14 cellular contexts compared by ENCODE assay signal in genomic region chr1:25766721-25767436, GRCh38. TPM values are rescaled to one million over a fixed set of nuclear protein-coding genes. Genes with fewer than 3 reads are reported as not detected.
DNase-seq lines count a peak whose midpoint lies in the region; TF ChIP-seq lines count a peak whose summit lies in the region.
"Had no signal": no experiment of that assay in that cellular context is flagged by ENCODE, and none has a peak within 500 bp of the region (broad histone marks: within the 10 kb centered on the region; RNA-seq: fewer than 3 reads in every experiment).

No MANE protein-coding gene starts in this region.

- no peaks in the 10 kb centered on the region for H3K9me2 ChIP-seq in Loucy (replicated peaks; ENCODE audit: low read depth, low read length)

- H3F3A ChIP-seq in Loucy (ENCODE audit: low read depth) = 0 out of 2 replicates have a peak, but pooled peaks cover 3% of the 10 kb centered on the region

- H3K36me3 ChIP-seq in Loucy (ENCODE audit: insufficient read depth, low read length) = no peaks in the 10 kb centered on the region
- no peaks in the 10 kb centered on the region for H3K36me3 ChIP-seq in parathyroid adenoma (ENCODE audit: control insufficient read depth, insufficient read depth, low read length)
- no peaks in the 10 kb centered on the region for H3K36me3 ChIP-seq in MG63

- no peak for TF ChIP-seq CTCF in Loucy (conservative IDR thresholded peaks at IDR 0.05; ENCODE audit: low read length)
- no peak for TF ChIP-seq CTCF in parathyroid adenoma (IDR thresholded peaks at IDR 0.05)

- H3K9me3 ChIP-seq in Loucy (ENCODE audit: insufficient read depth, low read depth, low read length) (no peaks in the 10 kb centered on the region), parathyroid adenoma (ENCODE audit: control insufficient read depth, low read length) (no peaks in the 10 kb centered on the region), MG63 (no peaks in the 10 kb centered on the region)
- H3K9me3 ChIP-seq: sigmoid colon had no signal

- H3K4me3 ChIP-seq in Loucy (ENCODE audit: low read length, poor library complexity, severe bottlenecking) = peak overlapping the region; percentile 27
- H3K4me3 ChIP-seq in parathyroid adenoma (ENCODE audit: low read depth, low read length) = no peak overlapping the region
- no peak overlapping the region for H3K4me3 ChIP-seq in MG63
- H3K4me3 ChIP-seq: sigmoid colon had no signal

- peak overlapping the region; percentile 32 for H3K27ac ChIP-seq in parathyroid adenoma

- H3K4me2 ChIP-seq in Loucy (ENCODE audit: low read depth, low read length, poor library complexity, severe bottlenecking) = peak overlapping the region; percentile 61
- peak overlapping the region; percentile 49 for H3K4me2 ChIP-seq in parathyroid adenoma (ENCODE audit: low read length)

- H3K27me3 ChIP-seq in Loucy (ENCODE audit: insufficient read depth, low read length, poor library complexity, severe bottlenecking) (peaks cover 17% of the 10 kb centered on the region), parathyroid adenoma (ENCODE audit: control insufficient read depth, insufficient read depth, low read length) (no peaks in the 10 kb centered on the region), MG63 (no peaks in the 10 kb centered on the region)
- H3K27me3 ChIP-seq: sigmoid colon had no signal

- peaks cover 35% of the 10 kb centered on the region for H3K4me1 ChIP-seq in Loucy (ENCODE audit: insufficient read depth, low read length, poor library complexity, severe bottlenecking)
- peaks cover 20% of the 10 kb centered on the region for H3K4me1 ChIP-seq in parathyroid adenoma

- peak; percentile 30 to 74 for DNase-seq in NCI-H2081 (lab: John Stamatoyannopoulos, UW)
- no peak for DNase-seq in NCI-H2081 treated with DMSO at 0.1 percent for 48 hours (lab: John Stamatoyannopoulos, UW)
- peak; percentile 67 for DNase-seq in cerebellum (ENCODE audit: low spot score)
- DNase-seq in NCI-H128 (lab: John Stamatoyannopoulos, UW; ENCODE audit: unreplicated experiment) = no peak
- DNase-seq in effector CD8-positive, alpha-beta T cell (lab: John Stamatoyannopoulos, UW) = no peak
- DNase-seq in MG63 = no peak
- DNase-seq: activated T-cell treated with anti-CD3 and anti-CD28 coated beads for 4 hours; CD4-positive, alpha-beta memory T cell; GDM1; hippocampal formation; sigmoid colon; stimulated activated CD4-positive, alpha-beta T cell treated with anti-CD3 and anti-CD28 coated beads, Interleukin-4, amount 100 ng/mL, for 4 hours had no signal

- H3K79me2 ChIP-seq in Loucy (ENCODE audit: insufficient read depth, low read length) (no peaks in the 10 kb centered on the region), parathyroid adenoma (no peaks in the 10 kb centered on the region)

- H2AFZ ChIP-seq in Loucy (ENCODE audit: low read length) (no peak overlapping the region), parathyroid adenoma (no peak overlapping the region)

- H3K9ac ChIP-seq in Loucy (ENCODE audit: low read depth, low read length, poor library complexity, severe bottlenecking) = peak overlapping the region; percentile 22
- H3K9ac ChIP-seq in parathyroid adenoma = no peak overlapping the region

- H4K20me1 ChIP-seq in Loucy (ENCODE audit: insufficient read depth, low read length, poor library complexity, severe bottlenecking) = no peaks in the 10 kb centered on the region

RNA-seq across cellular contexts. Expression of gene SELENON, which starts 33.1 kb away (rescaled TPM):
- 21.6 TPM for total RNA-seq in cerebellum
- 12.9 and 18.8 TPM in 2 replicates for total RNA-seq in MG63 (2014; rRNA removed; shearing (Covaris generic); ENCODE audit: low replicate concordance)

RNA-seq across cellular contexts. Expression of gene MTFR1L, which starts 52.9 kb away (rescaled TPM):
- 39.0 TPM for total RNA-seq in cerebellum
- total RNA-seq in MG63 (2014; rRNA removed; shearing (Covaris generic); ENCODE audit: low replicate concordance) = 18.2 and 24.3 TPM in 2 replicates

Comparison
In these comparisons a context has a peak if more than half of its experiments do, and no peak if none do; other contexts are left out.
1. DNase-seq: peak in NCI-H2081 (2 of 2) and cerebellum (single experiment); none in NCI-H2081 treated with DMSO at 0.1 percent for 48 hours (single experiment), NCI-H128 (single experiment), effector CD8-positive, alpha-beta T cell (single experiment) and MG63 (single experiment).